8 cellular contexts compared by ENCODE assay signal in the genomic region with DNA sequence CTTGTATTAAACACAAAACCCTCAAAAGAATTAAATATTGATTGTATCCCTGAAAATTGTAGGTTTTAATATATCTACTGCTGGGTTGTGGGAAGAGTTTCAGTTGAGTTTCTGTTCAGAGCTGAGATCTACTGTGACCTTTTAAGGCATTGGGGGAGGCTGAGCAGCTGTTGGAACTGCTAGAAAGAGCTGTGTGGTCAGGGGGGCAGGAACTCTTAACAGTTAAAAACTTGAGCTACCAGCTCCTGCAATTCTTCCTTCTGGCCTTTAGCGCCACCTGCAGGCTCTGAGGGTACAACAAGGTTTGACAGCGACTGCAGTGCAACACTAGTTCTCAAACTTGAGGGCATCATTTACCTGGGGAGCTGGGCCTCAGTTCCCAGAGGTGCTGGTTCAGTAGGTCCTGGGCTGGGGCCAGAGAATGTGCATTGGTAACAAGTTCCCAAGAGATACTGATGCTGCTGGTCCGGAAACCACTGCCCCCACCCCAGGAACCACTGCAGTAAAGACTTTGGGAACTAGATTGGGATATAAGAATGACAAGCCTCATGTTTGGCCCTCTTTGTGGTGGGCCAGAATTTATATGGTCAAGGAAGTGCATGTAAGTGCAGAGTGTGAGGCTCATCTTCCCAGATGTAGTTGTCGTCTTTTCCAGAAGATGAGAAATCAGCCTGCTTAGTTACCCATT. TPM values are rescaled to one million over a fixed set of nuclear protein-coding genes. Genes with fewer than 3 reads are reported as not detected.
DNase-seq lines count a peak whose midpoint lies in the region; ATAC-seq, FAIRE-seq and TF ChIP-seq lines count a peak whose summit lies in the region.

No MANE protein-coding gene starts in this region.

- H3K36me3 ChIP-seq in WERI-Rb-1, result no peaks in the 10 kb centered on the region
- H3K36me3 ChIP-seq in bronchial epithelial cell (ENCODE audit: control insufficient read depth, insufficient read depth, low read length), result no peaks in the 10 kb centered on the region

- FAIRE-seq in bronchial epithelial cell (lab: Jason Lieb, UNC), result no peak

- H3K27ac ChIP-seq in WERI-Rb-1, result peak overlapping the region; percentile 9; the same call in 1 of the 2 replicates

- H3K27me3 ChIP-seq in WERI-Rb-1 (ENCODE audit: insufficient read depth, low read depth, severe bottlenecking), result no peaks in the 10 kb centered on the region
- no peaks in the 10 kb centered on the region for H3K27me3 ChIP-seq in bronchial epithelial cell (ENCODE audit: control insufficient read depth, insufficient read depth, low read length)

- H3K9me3 ChIP-seq in WERI-Rb-1 (ENCODE audit: severe bottlenecking), result no peaks in the 10 kb centered on the region

- peak; percentile 58 for TF ChIP-seq CTCF in WERI-Rb-1 (IDR thresholded peaks at IDR 0.05; ENCODE audit: low read depth, low read length)
- peak; percentile 87 for TF ChIP-seq CTCF in bronchial epithelial cell (IDR thresholded peaks at IDR 0.05; ENCODE audit: insufficient read depth, low read length, severe bottlenecking)

- DNase-seq in AG08396 (ENCODE audit: low spot score) (peak; percentile 79), NCI-H2196 treated with DMSO at 0.1 percent for 48 hours (lab: John Stamatoyannopoulos, UW; ENCODE audit: unreplicated experiment) (peak; percentile 47), WERI-Rb-1 (peak; percentile 76), bronchial epithelial cell (ENCODE audit: low read depth) (peak; percentile 72), iris pigment epithelial cell (ENCODE audit: low read depth) (peak; percentile 87)
- peak; percentile 81 to 90 for DNase-seq in stimulated activated CD4-positive, alpha-beta T cell treated with anti-CD3 and anti-CD28 coated beads, Interleukin-15, amount 100 ng/mL, for 48 hours (ENCODE audit: low read depth in 2 of 2)

- peak; percentile 44 for ATAC-seq in GM18870 (IDR thresholded peaks at IDR 0.05; ENCODE audit: unreplicated experiment)
- ATAC-seq in HG03135 (IDR thresholded peaks at IDR 0.05; ENCODE audit: unreplicated experiment), result peak; percentile 46

- no peak overlapping the region for H3K4me3 ChIP-seq in WERI-Rb-1 (ENCODE audit: low read depth, low read length)
- no peak overlapping the region for H3K4me3 ChIP-seq in bronchial epithelial cell (ENCODE audit: low read depth, low read length)

RNA-seq across cellular contexts. Expression of a gene that starts 2.5 kb away (rescaled TPM):
- 33.2 and 35.0 TPM in 2 replicates for total RNA-seq in bronchial epithelial cell
